ENCODE assay signal across 24 cellular contexts in genomic region chr13:30910676-30911075, GRCh38. TPM values are rescaled to one million over a fixed set of nuclear protein-coding genes. Genes with fewer than 3 reads are reported as not detected.
"Had no signal": no experiment of that assay in that cellular context is flagged by ENCODE, and none has a peak within 500 bp of the region (broad histone marks: within the 10 kb centered on the region; RNA-seq: fewer than 3 reads in every experiment).

No MANE protein-coding gene starts in this region.

- H3K9me3 Mint-ChIP-seq: IgD-negative memory B cell had no signal

- DNase-seq: Kasumi-1, MM.1S, NCI-H1092 treated with DMSO at 0.1 percent for 48 hours, NCI-H1417, NCI-H146, NCI-H1694 treated with DMSO at 0.1 percent for 48 hours, NCI-H1930, NCI-H2081, NCI-H2171, NCI-H226, NCI-H446, NCI-H510A, NCI-H524 treated with DMSO at 0.1 percent for 48 hours, NCI-H69, NCI-H774, SHP77, SK-N-SH had no signal

- H3K9me3 ChIP-seq: SK-N-SH had no signal

- H3K27ac ChIP-seq: HL-60, KMS-11, RWPE1 had no signal

- H3K9ac ChIP-seq: KMS-11, SK-N-SH had no signal

- H3K4me3 Mint-ChIP-seq: IgD-negative memory B cell had no signal

- H3K4me2 ChIP-seq: KMS-11, SK-N-SH had no signal

- H3K4me3 ChIP-seq: K562 had no signal

- ATAC-seq: K562 had no signal

- H3K27ac Mint-ChIP-seq: IgD-negative memory B cell had no signal

RNA-seq across cellular contexts. Expression of gene MEDAG, which starts 4.6 kb away (rescaled TPM):
- total RNA-seq: K562, SK-MEL-5 had no signal
- polyA plus RNA-seq: IgD-negative memory B cell, K562, SK-N-SH had no signal

RNA-seq across cellular contexts. Expression of gene TEX26, which starts 21.8 kb away (rescaled TPM):
- total RNA-seq: K562, M059J, SK-MEL-5 had no signal
- polyA plus RNA-seq: IgD-negative memory B cell, K562, SK-N-SH had no signal
